7 cellular contexts compared by ENCODE assay signal in genomic region chr5:125398466-125398865, GRCh38.
"Had no signal": no experiment of that assay in that cellular context is flagged by ENCODE, and none has a peak within 500 bp of the region (broad histone marks: within the 10 kb centered on the region; RNA-seq: fewer than 3 reads in every experiment).

No MANE protein-coding gene starts in this region.

- H3K4me2 ChIP-seq: GM23338 had no signal

- ATAC-seq: GM23338 had no signal

- DNase-seq: H9, HCEC 1CT, KG1 had no signal

- H2AFZ ChIP-seq: GM23338 had no signal

- FAIRE-seq: H1, H54 had no signal

- H3K27ac ChIP-seq: HL-60 had no signal

- H3K4me3 ChIP-seq: GM23338 had no signal
